In the genomic region with DNA sequence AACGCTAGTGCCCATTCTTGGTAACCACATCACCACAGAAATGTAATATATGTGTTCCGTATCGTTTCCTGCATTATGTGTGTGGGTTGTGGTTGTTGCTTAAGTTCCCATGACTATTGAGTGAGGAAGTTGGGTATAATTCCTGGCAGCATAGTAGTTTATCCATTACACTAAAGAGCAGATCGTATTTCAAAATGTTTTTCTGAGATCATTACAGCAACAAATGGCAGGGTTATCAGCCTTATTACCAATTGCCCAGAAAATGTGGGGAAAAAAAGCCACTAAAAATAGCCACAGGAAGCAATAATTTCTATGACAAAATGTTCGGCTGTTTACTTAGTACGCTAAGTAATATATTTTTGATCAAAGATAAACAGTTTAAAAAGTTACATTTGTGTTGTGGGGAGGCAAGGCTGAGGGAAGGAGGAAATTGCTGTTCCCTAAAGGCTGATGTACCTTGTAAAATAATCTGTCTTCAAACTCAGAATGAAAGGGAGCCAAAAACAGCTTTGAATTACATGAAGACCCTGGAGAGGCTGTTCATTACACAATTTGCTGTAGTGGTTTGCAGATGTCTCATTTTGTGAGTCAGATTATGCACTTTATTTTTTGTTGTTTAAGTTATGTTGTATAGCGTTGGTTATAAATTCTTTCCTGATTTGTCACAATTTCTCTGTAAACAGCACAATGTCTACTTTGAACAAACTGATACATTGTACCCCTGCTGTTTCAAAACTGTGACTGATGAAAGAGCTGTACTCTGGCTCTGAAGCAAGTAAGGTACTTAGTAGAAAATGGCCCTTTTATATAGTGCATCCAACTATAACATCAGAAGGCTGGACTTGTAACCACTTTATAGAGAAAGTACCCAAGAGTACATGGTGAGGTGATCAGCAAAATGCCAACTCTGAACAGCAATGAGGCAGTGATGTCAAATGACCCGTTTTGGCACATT, we compare ENCODE assay signal across 10 cellular contexts.
DNase-seq lines count a peak whose midpoint lies in the region; ATAC-seq and TF ChIP-seq lines count a peak whose summit lies in the region.
"Had no signal": no experiment of that assay in that cellular context is flagged by ENCODE, and none has a peak within 500 bp of the region (broad histone marks: within the 10 kb centered on the region; RNA-seq: fewer than 3 reads in every experiment).

No MANE protein-coding gene starts in this region.

- TF ChIP-seq CTCF in smooth muscle cell (IDR thresholded peaks at IDR 0.05; ENCODE audit: borderline replicate concordance, insufficient read depth, poor library complexity, severe bottlenecking) = no peak

- H3K27ac Mint-ChIP-seq in activated naive CD4-positive, alpha-beta T cell treated with anti-CD3 and anti-CD28 coated beads, Interleukin-2, amount 50 U/mL, for 72 hours = no peak overlapping the region
- H3K27ac Mint-ChIP-seq: activated naive CD8-positive, alpha-beta T cell had no signal

- no peaks in the 10 kb centered on the region for H3K79me2 ChIP-seq in smooth muscle cell (ENCODE audit: low read depth)

- H3F3A ChIP-seq in smooth muscle cell (ENCODE audit: low read depth) = peaks cover 7% of the 10 kb centered on the region

- H2AFZ ChIP-seq in smooth muscle cell (ENCODE audit: low read depth) = peak overlapping the region; percentile 14

- H4K20me1 ChIP-seq in smooth muscle cell (ENCODE audit: low read depth) = no peaks in the 10 kb centered on the region

- H3K9me3 ChIP-seq in smooth muscle cell (replicated peaks; ENCODE audit: low read depth) = no peaks in the 10 kb centered on the region

- WGBS in smooth muscle cell (ENCODE audit: low lambda C conversion rate) = 24% methylated on average over 8 of the region's 8 CpGs

- no peak for ATAC-seq in activated naive CD4-positive, alpha-beta T cell treated with anti-CD3 and anti-CD28 coated beads, Interleukin-2, amount 50 U/mL, for 72 hours
- ATAC-seq in GM19395 (IDR thresholded peaks at IDR 0.05; ENCODE audit: unreplicated experiment) = no peak

- H3K27me3 ChIP-seq in smooth muscle cell (ENCODE audit: low read depth) = no peaks in the 10 kb centered on the region

- peaks cover 31% of the 10 kb centered on the region for H3K4me1 ChIP-seq in smooth muscle cell (ENCODE audit: low read depth)
- H3K4me1 ChIP-seq: BLaER1 treated with 17β-estradiol and CSF1 and Interleukin-3, amounts not matched to agents 10 nM and 100 nM had no signal

- no peaks in the 10 kb centered on the region for H3K9me3 Mint-ChIP-seq in activated naive CD4-positive, alpha-beta T cell treated with anti-CD3 and anti-CD28 coated beads, Interleukin-2, amount 50 U/mL, for 72 hours

- peak overlapping the region; percentile 31 for H3K4me3 ChIP-seq in smooth muscle cell
- H3K4me3 ChIP-seq: BLaER1 treated with 17β-estradiol and CSF1 and Interleukin-3, amounts not matched to agents 10 nM and 100 nM had no signal

- H3K27ac ChIP-seq in smooth muscle cell (ENCODE audit: low read depth) = peak overlapping the region; percentile 99
- H3K27ac ChIP-seq: BLaER1 treated with 17β-estradiol and CSF1 and Interleukin-3, amounts not matched to agents 10 nM and 100 nM had no signal

- no peaks in the 10 kb centered on the region for H3K36me3 Mint-ChIP-seq in activated naive CD4-positive, alpha-beta T cell treated with anti-CD3 and anti-CD28 coated beads, Interleukin-2, amount 50 U/mL, for 72 hours
- H3K36me3 Mint-ChIP-seq: activated naive CD8-positive, alpha-beta T cell had no signal

- H3K36me3 ChIP-seq in smooth muscle cell (ENCODE audit: low read depth) = no peaks in the 10 kb centered on the region
- H3K36me3 ChIP-seq: BLaER1 treated with 17β-estradiol and CSF1 and Interleukin-3, amounts not matched to agents 10 nM and 100 nM had no signal

- DNase-seq in NCI-H146 (lab: John Stamatoyannopoulos, UW) (peak; percentile 3), NCI-H146 treated with DMSO at 0.1 percent for 48 hours (lab: John Stamatoyannopoulos, UW; ENCODE audit: unreplicated experiment) (no peak), NCI-H748 treated with DMSO at 0.1 percent for 48 hours (lab: John Stamatoyannopoulos, UW) (peak; percentile 87), epidermal melanocyte (ENCODE audit: insufficient read length, low spot score) (peak; percentile 53), smooth muscle cell (lab: John Stamatoyannopoulos, UW; ENCODE audit: unreplicated experiment) (no peak)
- DNase-seq in activated naive CD4-positive, alpha-beta T cell treated with anti-CD3 and anti-CD28 coated beads, Interleukin-2, amount 50 U/mL, for 72 hours (ENCODE audit: low spot score in 2 of 2) = no peak
- no peak for DNase-seq in stimulated activated CD4-positive, alpha-beta T cell treated with anti-CD3 and anti-CD28 coated beads, Interleukin-4, amount 100 ng/mL, for 1 hour

- peak overlapping the region; percentile 94 for H3K9ac ChIP-seq in smooth muscle cell (ENCODE audit: low read depth)
- H3K9ac ChIP-seq: BLaER1 treated with 17β-estradiol and CSF1 and Interleukin-3, amounts not matched to agents 10 nM and 100 nM had no signal

- peak overlapping the region; percentile 77 for H3K4me2 ChIP-seq in smooth muscle cell

Comparison
In these comparisons a context has a peak if more than half of its experiments do, and no peak if none do; other contexts are left out.
1. DNase-seq: peak in NCI-H146 (single experiment), NCI-H748 treated with DMSO at 0.1 percent for 48 hours (single experiment) and epidermal melanocyte (single experiment); none in NCI-H146 treated with DMSO at 0.1 percent for 48 hours (single experiment), smooth muscle cell (single experiment), activated naive CD4-positive, alpha-beta T cell treated with anti-CD3 and anti-CD28 coated beads, Interleukin-2, amount 50 U/mL, for 72 hours (0 of 2) and stimulated activated CD4-positive, alpha-beta T cell treated with anti-CD3 and anti-CD28 coated beads, Interleukin-4, amount 100 ng/mL, for 1 hour (single experiment).